In genomic region chr22:29848115-29848514, GRCh38 we compare ENCODE assay signal across 26 cellular contexts.
"Had no signal": no experiment of that assay in that cellular context is flagged by ENCODE, and none has a peak within 500 bp of the region (broad histone marks: within the 10 kb centered on the region; RNA-seq: fewer than 3 reads in every experiment).

No MANE protein-coding gene starts in this region.

- H3K4me3 ChIP-seq: body of pancreas, coronary artery, heart right ventricle, pancreas, tibial artery had no signal

- H3K4me1 Mint-ChIP-seq: activated B cell treated with CpG ODN at 0.5 μM for 24 hours; activated CD4-positive, alpha-beta memory T cell treated with anti-CD3 and anti-CD28 coated beads, Interleukin-2, amount 10 ng/mL, durations not matched to agents 7 days and 5 days; activated CD8-positive, alpha-beta memory T cell treated with anti-CD3 and anti-CD28 coated beads, Interleukin-2, amount 10 ng/mL, durations not matched to agents 7 days and 5 days; activated naive CD8-positive, alpha-beta T cell treated with anti-CD3 and anti-CD28 coated beads for 36 hours; activated T-helper 17 cell treated with anti-CD3 and anti-CD28 coated beads, Interleukin-2, amount 50 U/mL, for 72 hours had no signal

- H3K27ac Mint-ChIP-seq: activated B cell treated with CpG ODN at 0.5 μM for 24 hours; activated CD4-positive, alpha-beta memory T cell treated with anti-CD3 and anti-CD28 coated beads, Interleukin-2, amount 10 ng/mL, durations not matched to agents 7 days and 5 days; activated CD8-positive, alpha-beta memory T cell treated with anti-CD3 and anti-CD28 coated beads, Interleukin-2, amount 10 ng/mL, durations not matched to agents 7 days and 5 days; activated naive CD8-positive, alpha-beta T cell treated with anti-CD3 and anti-CD28 coated beads for 36 hours; activated T-helper 17 cell treated with anti-CD3 and anti-CD28 coated beads, Interleukin-2, amount 50 U/mL, for 72 hours had no signal

- H3K27ac ChIP-seq: body of pancreas, pancreas, tibial artery had no signal

- H3K9me3 Mint-ChIP-seq: activated B cell treated with CpG ODN at 0.5 μM for 24 hours; activated T-helper 17 cell treated with anti-CD3 and anti-CD28 coated beads, Interleukin-2, amount 50 U/mL, for 72 hours had no signal

- H3K9me3 ChIP-seq: body of pancreas, pancreas, tibial artery had no signal

- H3K36me3 ChIP-seq: heart right ventricle, pancreas, tibial artery had no signal

- FAIRE-seq: endometrium, frontal cortex, pancreas, urothelium cell line had no signal

- H3K4me1 ChIP-seq: body of pancreas, pancreas, tibial artery had no signal

- DNase-seq: activated B cell treated with CpG ODN at 0.5 μM for 24 hours; activated CD4-positive, alpha-beta memory T cell treated with anti-CD3 and anti-CD28 coated beads, Interleukin-2, amount 10 ng/mL, durations not matched to agents 7 days and 5 days; activated CD4-positive, alpha-beta T cell treated with anti-CD3 and anti-CD28 coated beads for 48 hours; activated CD8-positive, alpha-beta memory T cell treated with anti-CD3 and anti-CD28 coated beads, Interleukin-2, amount 10 ng/mL, durations not matched to agents 7 days and 5 days; activated naive CD4-positive, alpha-beta T cell; activated naive CD8-positive, alpha-beta T cell treated with anti-CD3 and anti-CD28 coated beads for 36 hours; activated T-cell treated with anti-CD3 and anti-CD28 coated beads, Interleukin-2, amount 50 U/mL, for 1 hour; amygdala; body of pancreas; central memory CD4-positive, alpha-beta T cell; erythroblast; heart right ventricle; pancreas; stimulated activated CD4-positive, alpha-beta T cell treated with anti-CD3 and anti-CD28 coated beads, Interleukin-12 subunit alpha, Interleukin-12 subunit beta, amount 100 ng/mL, for 4 hours; stimulated activated CD4-positive, alpha-beta T cell treated with anti-CD3 and anti-CD28 coated beads, Interleukin-1b, Interleukin-23, amount 100 ng/mL, for 48 hours; stimulated activated CD8-positive, alpha-beta memory T cell treated with anti-CD3 and anti-CD28 coated beads, Interleukin-4, amount 100 ng/mL, for 48 hours; stimulated activated naive CD4-positive, alpha-beta T cell treated with Interleukin-2 at 50 U/mL for 16 hours; substantia nigra; T-helper 1 cell; T-helper 9 cell had no signal

- H3K4me3 Mint-ChIP-seq: activated B cell treated with CpG ODN at 0.5 μM for 24 hours; activated CD4-positive, alpha-beta memory T cell treated with anti-CD3 and anti-CD28 coated beads, Interleukin-2, amount 10 ng/mL, durations not matched to agents 7 days and 5 days; activated CD8-positive, alpha-beta memory T cell treated with anti-CD3 and anti-CD28 coated beads, Interleukin-2, amount 10 ng/mL, durations not matched to agents 7 days and 5 days; activated naive CD8-positive, alpha-beta T cell treated with anti-CD3 and anti-CD28 coated beads for 36 hours; activated T-helper 17 cell treated with anti-CD3 and anti-CD28 coated beads, Interleukin-2, amount 50 U/mL, for 72 hours had no signal

- H3K27me3 Mint-ChIP-seq: activated B cell treated with CpG ODN at 0.5 μM for 24 hours; activated CD4-positive, alpha-beta memory T cell treated with anti-CD3 and anti-CD28 coated beads, Interleukin-2, amount 10 ng/mL, durations not matched to agents 7 days and 5 days; activated naive CD8-positive, alpha-beta T cell treated with anti-CD3 and anti-CD28 coated beads for 36 hours; activated T-helper 17 cell treated with anti-CD3 and anti-CD28 coated beads, Interleukin-2, amount 50 U/mL, for 72 hours had no signal

- ATAC-seq: activated CD8-positive, alpha-beta memory T cell treated with anti-CD3 and anti-CD28 coated beads, Interleukin-2, amount 10 ng/mL, durations not matched to agents 7 days and 5 days; activated T-helper 17 cell treated with anti-CD3 and anti-CD28 coated beads, Interleukin-2, amount 50 U/mL, for 72 hours; body of pancreas had no signal

- H3K27me3 ChIP-seq: body of pancreas, heart right ventricle, pancreas, tibial artery had no signal
